23 cellular contexts compared by ENCODE assay signal in genomic region chr6:16575655-16576054, GRCh38.
DNase-seq lines count a peak whose midpoint lies in the region; ATAC-seq and TF ChIP-seq lines count a peak whose summit lies in the region.
"Had no signal": no experiment of that assay in that cellular context is flagged by ENCODE, and none has a peak within 500 bp of the region (broad histone marks: within the 10 kb centered on the region; RNA-seq: fewer than 3 reads in every experiment).

No MANE protein-coding gene starts in this region.

- no peak overlapping the region for H3K18ac ChIP-seq in mesenchymal stem cell (ENCODE audit: low read depth in 1 of 2, low read length in 2 of 2)

- H3K36me3 ChIP-seq in PC-3 (ENCODE audit: low read depth, low read length): no peaks in the 10 kb centered on the region
- peaks cover 0 to 7% of the 10 kb centered on the region in 2 experiments for H3K36me3 ChIP-seq in mesenchymal stem cell (ENCODE audit: control insufficient read depth in 1 of 2, insufficient read depth in 2 of 2, low read depth in 1 of 2, low read length in 2 of 2)
- no peaks in the 10 kb centered on the region for H3K36me3 ChIP-seq in neural progenitor cell

- no peaks in the 10 kb centered on the region for H3K36me3 Mint-ChIP-seq in neural progenitor cell

- no peak overlapping the region for H2BK5ac ChIP-seq in mesenchymal stem cell (ENCODE audit: low read depth, low read length, poor library complexity, severe bottlenecking)

- H3K27me3 ChIP-seq in PC-3 (ENCODE audit: low read length) (no peaks in the 10 kb centered on the region), mesenchymal stem cell (ENCODE audit: control insufficient read depth in 1 of 2, insufficient read depth in 1 of 2, low read length in 2 of 2) (no peaks in the 10 kb centered on the region), neural progenitor cell (no peaks in the 10 kb centered on the region)
- H3K27me3 ChIP-seq: Peyer's patch had no signal

- H4K20me1 ChIP-seq in PC-3 (ENCODE audit: low read length) (no peaks in the 10 kb centered on the region), neural progenitor cell (ENCODE audit: low read depth) (no peaks in the 10 kb centered on the region)

- H3K4ac ChIP-seq in mesenchymal stem cell (ENCODE audit: low read depth in 1 of 2, low read length in 2 of 2): no peak overlapping the region

- H2BK15ac ChIP-seq in mesenchymal stem cell (ENCODE audit: low read depth, poor library complexity, severe bottlenecking): no peak overlapping the region

- peak; percentile 46 for DNase-seq in DMS53 (lab: John Stamatoyannopoulos, UW)
- DNase-seq in PC-3: peak; percentile 9
- DNase-seq in inferior parietal cortex (ENCODE audit: extremely low spot score): peak; percentile 2
- DNase-seq in renal cortical epithelial cell (ENCODE audit: low read depth): peak; percentile 36
- DNase-seq in GOT3 (lab: John Stamatoyannopoulos, UW): no peak
- no peak for DNase-seq in mesenchymal stem cell
- no peak for DNase-seq in neural progenitor cell (ENCODE audit: low spot score)
- no peak for DNase-seq in effector CD8-positive, alpha-beta T cell (lab: John Stamatoyannopoulos, UW)
- DNase-seq: C1 segment of cervical spinal cord; CD4-positive, alpha-beta memory T cell; COR-L47; DMS79 treated with DMSO at 0.1 percent for 48 hours; GF-D8; HCEC 1CT; Kasumi-1; NCI-H1092 treated with DMSO at 0.1 percent for 48 hours; NCI-H1436 treated with DMSO at 0.1 percent for 48 hours; NCI-H187 treated with DMSO at 0.1 percent for 48 hours; NCI-H2107; NCI-H446 treated with DMSO at 0.1 percent for 48 hours; Peyer's patch; SHP77 treated with DMSO at 0.1 percent for 48 hours had no signal

- POLR2A ChIA-PET in PC-3 (lab: Charles Lee; ENCODE audit: unreplicated experiment): no interaction called here

- peaks cover 5% of the 10 kb centered on the region for H3K79me1 ChIP-seq in mesenchymal stem cell (replicated peaks; ENCODE audit: low read length, poor library complexity, severe bottlenecking)

- H3K4me1 ChIP-seq in PC-3 (ENCODE audit: insufficient read depth, low read length): peaks cover 16% of the 10 kb centered on the region
- H3K4me1 ChIP-seq in mesenchymal stem cell (ENCODE audit: control insufficient read depth, insufficient read depth, low read depth, low read length): no peaks in the 10 kb centered on the region
- peaks cover 3% of the 10 kb centered on the region for H3K4me1 ChIP-seq in neural progenitor cell

- no peak overlapping the region for H4K8ac ChIP-seq in mesenchymal stem cell (ENCODE audit: low read length)

- BruUV-seq in PC-3 (replicated peaks; lab: Mats Ljungman, UMichigan): no TSS peak

- no peak overlapping the region for H3K4me3 Mint-ChIP-seq in neural progenitor cell
- H3K4me3 Mint-ChIP-seq: CD4-positive, alpha-beta memory T cell had no signal

- no peaks in the 10 kb centered on the region for H3K4me1 Mint-ChIP-seq in neural progenitor cell

- H3K4me2 ChIP-seq in PC-3 (ENCODE audit: low read length) (no peak overlapping the region), mesenchymal stem cell (ENCODE audit: low read length, poor library complexity, severe bottlenecking) (no peak overlapping the region), neural progenitor cell (no peak overlapping the region)

- no peak; the same call in 1 of the 2 replicates for ATAC-seq in PC-3
- ATAC-seq: K562 had no signal

- no peak overlapping the region for H4K91ac ChIP-seq in mesenchymal stem cell (ENCODE audit: low read length)

- no peak overlapping the region for H2AK5ac ChIP-seq in mesenchymal stem cell (ENCODE audit: low read length, severe bottlenecking)

- H3K23ac ChIP-seq in mesenchymal stem cell (ENCODE audit: low read length in 2 of 2): no peak overlapping the region

- no peak overlapping the region for H3K27ac Mint-ChIP-seq in neural progenitor cell

- no peak overlapping the region for H2BK12ac ChIP-seq in mesenchymal stem cell (ENCODE audit: low read length in 2 of 2)

- intact Hi-C loops in PC-3 (cut with micrococcal nuclease): loop anchor here (2.0 to 10.0 kb wide), 3 partner anchors 63 to 141 kb away; no protein-coding TSS in a partner anchor

- H2AFZ ChIP-seq in PC-3 (ENCODE audit: low read length) (no peak overlapping the region), mesenchymal stem cell (ENCODE audit: low read depth, low read length) (no peak overlapping the region), neural progenitor cell (replicated peaks) (no peak overlapping the region)

- no peak for TF ChIP-seq CTCF in PC-3 (conservative IDR thresholded peaks at IDR 0.05; ENCODE audit: low read depth, low read length)
- no peak for TF ChIP-seq CTCF in neural progenitor cell (IDR thresholded peaks at IDR 0.05)

- no peaks in the 10 kb centered on the region for H3K9me3 ChIP-seq in PC-3 (ENCODE audit: low read length)
- no peaks in the 10 kb centered on the region for H3K9me3 ChIP-seq in mesenchymal stem cell (ENCODE audit: control insufficient read depth, low read length)
- no peaks in the 10 kb centered on the region for H3K9me3 ChIP-seq in neural progenitor cell (ENCODE audit: low read depth)
- H3K9me3 ChIP-seq: Peyer's patch had no signal

- no peaks in the 10 kb centered on the region for H3K79me2 ChIP-seq in PC-3 (ENCODE audit: low read length)
- H3K79me2 ChIP-seq in neural progenitor cell (ENCODE audit: low read depth): no peaks in the 10 kb centered on the region

- no peaks in the 10 kb centered on the region for H3K9me3 Mint-ChIP-seq in neural progenitor cell
- H3K9me3 Mint-ChIP-seq: CD4-positive, alpha-beta memory T cell had no signal

- WGBS in mesenchymal stem cell: 100% methylated on average over 2 of the region's 2 CpGs

- H3F3A ChIP-seq in PC-3 (ENCODE audit: low read length, unreplicated experiment) (no peaks in the 10 kb centered on the region), neural progenitor cell (ENCODE audit: low read depth) (no peaks in the 10 kb centered on the region)

- H3K4me3 ChIP-seq in PC-3 (ENCODE audit: low read length): no peak overlapping the region
- no peak overlapping the region for H3K4me3 ChIP-seq in mesenchymal stem cell (ENCODE audit: insufficient read depth in 1 of 2, low read depth in 1 of 2, low read length in 2 of 2)
- H3K4me3 ChIP-seq in neural progenitor cell: no peak overlapping the region
- H3K4me3 ChIP-seq: K562, Peyer's patch had no signal

- H3K14ac ChIP-seq in mesenchymal stem cell (ENCODE audit: low read length in 2 of 2): no peak overlapping the region

- no peaks in the 10 kb centered on the region for H3K27me3 Mint-ChIP-seq in neural progenitor cell (ENCODE audit: insufficient read depth, low read depth)
- H3K27me3 Mint-ChIP-seq: CD4-positive, alpha-beta memory T cell had no signal

- no peaks in the 10 kb centered on the region for H3K9me2 ChIP-seq in PC-3 (replicated peaks; ENCODE audit: low read length)

- H3K27ac ChIP-seq in PC-3 (ENCODE audit: low read length): no peak overlapping the region
- no peak overlapping the region for H3K27ac ChIP-seq in mesenchymal stem cell (ENCODE audit: low read length, poor library complexity, severe bottlenecking)
- no peak overlapping the region for H3K27ac ChIP-seq in neural progenitor cell
- H3K27ac ChIP-seq: Peyer's patch had no signal

- H2BK120ac ChIP-seq in mesenchymal stem cell (ENCODE audit: low read depth, low read length): no peak overlapping the region

- H3K9ac ChIP-seq in PC-3 (ENCODE audit: low read length) (no peak overlapping the region), mesenchymal stem cell (ENCODE audit: low read length) (no peak overlapping the region), neural progenitor cell (no peak overlapping the region)

- CTCF ChIA-PET in PC-3 (lab: Charles Lee): no interaction called here

Comparison
In these comparisons a context has a peak if more than half of its experiments do, and no peak if none do; other contexts are left out.
1. DNase-seq: peak in DMS53 (single experiment), PC-3 (single experiment), inferior parietal cortex (single experiment) and renal cortical epithelial cell (single experiment); none in GOT3 (single experiment), mesenchymal stem cell (single experiment), neural progenitor cell (single experiment) and effector CD8-positive, alpha-beta T cell (single experiment).